17 cellular contexts compared by ENCODE assay signal in the genomic region with DNA sequence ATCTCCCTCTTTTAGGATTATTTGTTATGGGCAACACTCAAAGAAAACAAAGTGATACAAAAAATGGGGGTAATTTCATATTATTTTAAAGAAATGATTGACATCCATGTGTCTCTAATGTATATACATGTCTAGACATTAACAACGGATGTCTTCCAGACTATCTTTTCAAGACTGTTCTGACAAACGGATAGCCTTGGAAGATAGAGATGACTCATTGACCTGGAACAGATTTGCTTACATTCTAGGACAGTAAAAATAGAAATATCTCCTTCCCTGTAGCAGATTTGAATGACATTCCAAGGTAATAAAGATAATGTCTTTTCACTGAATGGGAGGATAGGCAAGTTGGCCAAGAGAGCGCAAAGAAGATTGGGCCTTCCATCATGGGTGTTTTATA. TPM values are rescaled to one million over a fixed set of nuclear protein-coding genes. Genes with fewer than 3 reads are reported as not detected.
DNase-seq lines count a peak whose midpoint lies in the region; ATAC-seq, FAIRE-seq and TF ChIP-seq lines count a peak whose summit lies in the region.
"Had no signal": no experiment of that assay in that cellular context is flagged by ENCODE, and none has a peak within 500 bp of the region (broad histone marks: within the 10 kb centered on the region; RNA-seq: fewer than 3 reads in every experiment).

No MANE protein-coding gene starts in this region.

- no peak overlapping the region for H3K18ac ChIP-seq in mesenchymal stem cell (ENCODE audit: low read depth in 1 of 2, low read length in 2 of 2)

- H4K91ac ChIP-seq in mesenchymal stem cell (ENCODE audit: low read length) = no peak overlapping the region

- H3K4me1 ChIP-seq in astrocyte (ENCODE audit: insufficient read depth, low read length) (no peaks in the 10 kb centered on the region), mesenchymal stem cell (ENCODE audit: control insufficient read depth, insufficient read depth, low read depth, low read length) (no peaks in the 10 kb centered on the region)
- H3K4me1 ChIP-seq: A549 had no signal

- H2BK5ac ChIP-seq in mesenchymal stem cell (ENCODE audit: low read depth, low read length, poor library complexity, severe bottlenecking) = no peak overlapping the region

- H3K14ac ChIP-seq in mesenchymal stem cell (ENCODE audit: low read length in 2 of 2) = no peak overlapping the region

- H3K23ac ChIP-seq in mesenchymal stem cell (ENCODE audit: low read length in 2 of 2) = no peak overlapping the region

- no peaks in the 10 kb centered on the region for H3K79me1 ChIP-seq in mesenchymal stem cell (replicated peaks; ENCODE audit: low read length, poor library complexity, severe bottlenecking)

- no peaks in the 10 kb centered on the region for H3K36me3 ChIP-seq in astrocyte (ENCODE audit: insufficient read depth, low read length)
- H3K36me3 ChIP-seq in mesenchymal stem cell (ENCODE audit: control insufficient read depth in 1 of 2, insufficient read depth in 2 of 2, low read depth in 1 of 2, low read length in 2 of 2) = no peaks in the 10 kb centered on the region

- H2BK12ac ChIP-seq in mesenchymal stem cell (ENCODE audit: low read length in 2 of 2) = no peak overlapping the region

- no peak overlapping the region for H2BK15ac ChIP-seq in mesenchymal stem cell (ENCODE audit: low read depth, poor library complexity, severe bottlenecking)

- no peak overlapping the region for H4K8ac ChIP-seq in mesenchymal stem cell (ENCODE audit: low read length)

- peak; percentile 26 for FAIRE-seq in astrocyte (lab: Jason Lieb, UNC)
- FAIRE-seq: A549, GM12878 had no signal

- no peaks in the 10 kb centered on the region for H3K27me3 ChIP-seq in astrocyte (ENCODE audit: insufficient read depth, low read length)
- no peaks in the 10 kb centered on the region for H3K27me3 ChIP-seq in mesenchymal stem cell (ENCODE audit: control insufficient read depth in 1 of 2, insufficient read depth in 1 of 2, low read length in 2 of 2)

- H3K9me3 ChIP-seq in astrocyte (ENCODE audit: insufficient read depth, low read depth, low read length) (no peaks in the 10 kb centered on the region), mesenchymal stem cell (ENCODE audit: control insufficient read depth, low read length) (no peaks in the 10 kb centered on the region)
- H3K9me3 ChIP-seq: A549 had no signal

- H2AK5ac ChIP-seq in mesenchymal stem cell (ENCODE audit: low read length, severe bottlenecking) = no peak overlapping the region

- DNase-seq in Daoy (ENCODE audit: low read depth) (peak; percentile 1), M059J (ENCODE audit: low read depth) (peak; percentile 5), astrocyte (ENCODE audit: low read depth) (peak; percentile 0), mesenchymal stem cell (peak; percentile 69)
- DNase-seq in activated CD4-positive, alpha-beta T cell treated with anti-CD3 and anti-CD28 coated beads, Interleukin-2, amount 50 U/mL, for 48 hours = no peak
- DNase-seq: CD4-positive, alpha-beta memory T cell; DMS153; MV-4-11; NCI-H1694 treated with DMSO at 0.1 percent for 48 hours; NCI-H510A treated with DMSO at 0.1 percent for 48 hours; NCI-H82; OCI-M1; SIG-M5 had no signal

- no peaks in the 10 kb centered on the region for H3K79me2 ChIP-seq in astrocyte (ENCODE audit: insufficient read depth, low read length)

- no peak overlapping the region for H3K4ac ChIP-seq in mesenchymal stem cell (ENCODE audit: low read depth in 1 of 2, low read length in 2 of 2)

- H3K4me2 ChIP-seq in astrocyte (ENCODE audit: low read length) (no peak overlapping the region), mesenchymal stem cell (ENCODE audit: low read length, poor library complexity, severe bottlenecking) (no peak overlapping the region)
- H3K4me2 ChIP-seq: A549 had no signal

- no peak overlapping the region for H2BK120ac ChIP-seq in mesenchymal stem cell (ENCODE audit: low read depth, low read length)

- no peaks in the 10 kb centered on the region for H4K20me1 ChIP-seq in astrocyte (ENCODE audit: insufficient read depth, low read length)

- H3K27ac ChIP-seq in astrocyte (ENCODE audit: low read depth, low read length) (no peak overlapping the region), mesenchymal stem cell (ENCODE audit: low read length, poor library complexity, severe bottlenecking) (no peak overlapping the region)
- H3K27ac ChIP-seq: A549 had no signal

- H3K27me3 Mint-ChIP-seq in astrocyte (ENCODE audit: low read depth, unreplicated experiment) = no peaks in the 10 kb centered on the region
- H3K27me3 Mint-ChIP-seq: CD4-positive, alpha-beta memory T cell had no signal

- peaks cover 15% of the 10 kb centered on the region for H3K4me1 Mint-ChIP-seq in astrocyte (ENCODE audit: low read depth, unreplicated experiment)
- H3K4me1 Mint-ChIP-seq: CD4-positive, alpha-beta memory T cell had no signal

- H3K36me3 Mint-ChIP-seq in astrocyte (ENCODE audit: low read depth, unreplicated experiment) = no peaks in the 10 kb centered on the region
- H3K36me3 Mint-ChIP-seq: CD4-positive, alpha-beta memory T cell had no signal

- H3K9ac ChIP-seq in astrocyte (ENCODE audit: low read length) (no peak overlapping the region), mesenchymal stem cell (ENCODE audit: low read length) (no peak overlapping the region)

- H3K9me3 Mint-ChIP-seq in astrocyte (ENCODE audit: unreplicated experiment) = no peaks in the 10 kb centered on the region

- ATAC-seq in GM18520 (IDR thresholded peaks at IDR 0.05; ENCODE audit: unreplicated experiment) (no peak), HG02970 (IDR thresholded peaks at IDR 0.05; ENCODE audit: low FRiP score, unreplicated experiment) (no peak)
- ATAC-seq: A549, GM12878 had no signal

- 67% methylated on average over 1 of the region's 3 CpGs for WGBS in mesenchymal stem cell

- peak overlapping the region; percentile 79 for H3K27ac Mint-ChIP-seq in astrocyte (ENCODE audit: unreplicated experiment)
- H3K27ac Mint-ChIP-seq: CD4-positive, alpha-beta memory T cell had no signal

- no peak for TF ChIP-seq CTCF in astrocyte (IDR thresholded peaks at IDR 0.05; ENCODE audit: insufficient read depth, low read depth, low read length)

- H2AFZ ChIP-seq in astrocyte (ENCODE audit: low read depth, low read length) = no peak overlapping the region
- H2AFZ ChIP-seq in mesenchymal stem cell (ENCODE audit: low read depth, low read length) = no peak overlapping the region

- H3K4me3 ChIP-seq in astrocyte (ENCODE audit: insufficient read depth, low read depth, low read length) = no peak overlapping the region
- H3K4me3 ChIP-seq in mesenchymal stem cell (ENCODE audit: insufficient read depth in 1 of 2, low read depth in 1 of 2, low read length in 2 of 2) = no peak overlapping the region
- H3K4me3 ChIP-seq: A549, GM12878 had no signal

- H3K4me3 Mint-ChIP-seq in astrocyte (ENCODE audit: unreplicated experiment) = no peak overlapping the region
- H3K4me3 Mint-ChIP-seq: CD4-positive, alpha-beta memory T cell had no signal

RNA-seq across cellular contexts. Expression of gene SLITRK6, which starts 26.2 kb away (rescaled TPM):
- total RNA-seq in Daoy (2014; rRNA removed; shearing (Covaris generic)) = not detected in 2 replicates
- 0.44 and 3.2 TPM in 2 replicates for total RNA-seq in M059J (2014; rRNA removed; shearing (Covaris generic))
- total RNA-seq in astrocyte = 5.9 and 6.3 TPM in 2 replicates
- polyA plus RNA-seq in mesenchymal stem cell (2013, experiment 1 of 2) = 55.9 TPM
- 56.1 TPM for polyA plus RNA-seq in mesenchymal stem cell (2013, experiment 2 of 2)
- total RNA-seq: CD4-positive, alpha-beta memory T cell; GM12878 had no signal
- polyA plus RNA-seq: CD4-positive, alpha-beta memory T cell; GM12878 had no signal

Comparison
In these comparisons a context has a peak if more than half of its experiments do, and no peak if none do; other contexts are left out.
1. DNase-seq: peak in Daoy (single experiment), M059J (single experiment), astrocyte (single experiment) and mesenchymal stem cell (single experiment); none in activated CD4-positive, alpha-beta T cell treated with anti-CD3 and anti-CD28 coated beads, Interleukin-2, amount 50 U/mL, for 48 hours (0 of 2).